ENCODE assay signal across 18 cellular contexts in genomic region chr4:65482410-65482809, GRCh38.
A peak's percentile ranks its signal among the peaks of the same experiment; 100 is the strongest.
DNase-seq lines count a peak whose midpoint lies in the region; ATAC-seq and TF ChIP-seq lines count a peak whose summit lies in the region.
"Had no signal": no experiment of that assay in that cellular context is flagged by ENCODE, and none has a peak within 500 bp of the region (broad histone marks: within the 10 kb centered on the region; RNA-seq: fewer than 3 reads in every experiment).

No MANE protein-coding gene starts in this region.

- no peak for TF ChIP-seq CTCF in epithelial cell of esophagus (IDR thresholded peaks at IDR 0.05; ENCODE audit: insufficient read depth, low read depth, low read length, missing control alignments)
- no peak for TF ChIP-seq CTCF in vagina (IDR thresholded peaks at IDR 0.05)

- H3K9me3 ChIP-seq in vagina = no peaks in the 10 kb centered on the region

- no peaks in the 10 kb centered on the region for H3K36me3 ChIP-seq in vagina

- no peak overlapping the region for H3K4me3 ChIP-seq in epithelial cell of esophagus (ENCODE audit: low read length)
- H3K4me3 ChIP-seq in vagina = no peak overlapping the region

- no peak for TF ChIP-seq POLR2A in vagina (IDR thresholded peaks at IDR 0.05)

- H3K4me1 ChIP-seq in vagina = no peaks in the 10 kb centered on the region

- no peak for ATAC-seq in GM18858 (IDR thresholded peaks at IDR 0.05; ENCODE audit: unreplicated experiment)
- no peak for ATAC-seq in GM21447 (IDR thresholded peaks at IDR 0.05; ENCODE audit: unreplicated experiment)
- ATAC-seq in HG02642 (IDR thresholded peaks at IDR 0.05; ENCODE audit: poor library complexity, unreplicated experiment) = no peak
- ATAC-seq: activated naive CD8-positive, alpha-beta T cell treated with anti-CD3 and anti-CD28 coated beads, Interleukin-2, amount 50 U/mL, for 24 hours; Panc1; right cardiac atrium; T-cell had no signal

- intact Hi-C loops in vagina (cut with DNase I) = no loop called here

- DNase-seq in ELR (ENCODE audit: low read depth) (peak; percentile 62), RKO (ENCODE audit: low spot score) (peak; percentile 44), epithelial cell of esophagus (ENCODE audit: low read depth) (peak; percentile 75), renal cortical epithelial cell (ENCODE audit: low read depth) (peak; percentile 94), vagina (ENCODE audit: extremely low spot score in 2 of 2) (no peak)
- DNase-seq: activated naive CD8-positive, alpha-beta T cell treated with anti-CD3 and anti-CD28 coated beads, Interleukin-2, amount 50 U/mL, for 24 hours; CD8-positive, alpha-beta memory T cell; glutamatergic neuron; H7; IMR-90; NCI-H774; right cardiac atrium; stimulated activated CD4-positive, alpha-beta T cell treated with anti-CD3 and anti-CD28 coated beads, Interleukin-1b, Interleukin-23, amount 100 ng/mL, for 48 hours; T-cell had no signal

- no peak overlapping the region for H3K27ac ChIP-seq in vagina

- no peaks in the 10 kb centered on the region for H3K27me3 ChIP-seq in vagina

Comparison
In these comparisons a context has a peak if more than half of its experiments do, and no peak if none do; other contexts are left out.
1. DNase-seq: peak in ELR (single experiment), RKO (single experiment), epithelial cell of esophagus (single experiment) and renal cortical epithelial cell (single experiment); none in vagina (0 of 2).